12 cellular contexts compared by ENCODE assay signal in genomic region chr1:198663996-198664789, GRCh38. TPM values are rescaled to one million over a fixed set of nuclear protein-coding genes. Genes with fewer than 3 reads are reported as not detected.
DNase-seq lines count a peak whose midpoint lies in the region; ATAC-seq and TF ChIP-seq lines count a peak whose summit lies in the region.
"Had no signal": no experiment of that assay in that cellular context is flagged by ENCODE, and none has a peak within 500 bp of the region (broad histone marks: within the 10 kb centered on the region; RNA-seq: fewer than 3 reads in every experiment).

No MANE protein-coding gene starts in this region.

- H3K36me3 Mint-ChIP-seq in activated naive CD8-positive, alpha-beta T cell treated with anti-CD3 and anti-CD28 coated beads, Interleukin-2, amount 50 U/mL, for 24 hours (ENCODE audit: low read depth), result peaks cover 44% of the 10 kb centered on the region

- H3K36me3 ChIP-seq in left ventricle myocardium inferior, result no peaks in the 10 kb centered on the region
- H3K36me3 ChIP-seq: BLaER1, gastroesophageal sphincter had no signal

- no peak overlapping the region for H3K4me3 ChIP-seq in left ventricle myocardium inferior
- H3K4me3 ChIP-seq: BLaER1, gastroesophageal sphincter had no signal

- peak overlapping the region; percentile 73 for H3K4me3 Mint-ChIP-seq in activated naive CD8-positive, alpha-beta T cell treated with anti-CD3 and anti-CD28 coated beads, Interleukin-2, amount 50 U/mL, for 24 hours
- peak overlapping the region; percentile 71 to 83 for H3K4me3 Mint-ChIP-seq in stimulated activated naive CD8-positive, alpha-beta T cell treated with anti-CD3 and anti-CD28 coated beads, Interleukin-15, amount 100 ng/mL, for 72 hours

- H3K9me3 Mint-ChIP-seq in activated naive CD8-positive, alpha-beta T cell treated with anti-CD3 and anti-CD28 coated beads, Interleukin-2, amount 50 U/mL, for 24 hours, result no peaks in the 10 kb centered on the region
- H3K9me3 Mint-ChIP-seq in stimulated activated naive CD8-positive, alpha-beta T cell treated with anti-CD3 and anti-CD28 coated beads, Interleukin-15, amount 100 ng/mL, for 72 hours, result no peaks in the 10 kb centered on the region

- H3K27ac Mint-ChIP-seq in activated naive CD8-positive, alpha-beta T cell treated with anti-CD3 and anti-CD28 coated beads, Interleukin-2, amount 50 U/mL, for 24 hours, result peak overlapping the region; percentile 85
- peak overlapping the region; percentile 51 to 97 for H3K27ac Mint-ChIP-seq in stimulated activated naive CD8-positive, alpha-beta T cell treated with anti-CD3 and anti-CD28 coated beads, Interleukin-15, amount 100 ng/mL, for 72 hours

- no peaks in the 10 kb centered on the region for H3K4me1 ChIP-seq in left ventricle myocardium inferior
- H3K4me1 ChIP-seq: BLaER1, gastroesophageal sphincter had no signal

- no peak for TF ChIP-seq CTCF in left ventricle myocardium inferior (IDR thresholded peaks at IDR 0.05; ENCODE audit: borderline replicate concordance)

- peak; percentile 50 for ATAC-seq in Right ventricle myocardium inferior
- ATAC-seq in activated naive CD8-positive, alpha-beta T cell treated with anti-CD3 and anti-CD28 coated beads, Interleukin-2, amount 50 U/mL, for 24 hours, result peak; percentile 33
- ATAC-seq in stimulated activated naive CD8-positive, alpha-beta T cell treated with anti-CD3 and anti-CD28 coated beads, Interleukin-15, amount 100 ng/mL, for 72 hours, result peak; percentile 57
- ATAC-seq: gastroesophageal sphincter had no signal

- intact Hi-C loops in Right ventricle myocardium inferior (cut with DNase I), result no loop called here
- intact Hi-C loops in left ventricle myocardium inferior (cut with micrococcal nuclease), result no loop called here

- peaks cover 83% of the 10 kb centered on the region for H3K4me1 Mint-ChIP-seq in activated naive CD8-positive, alpha-beta T cell treated with anti-CD3 and anti-CD28 coated beads, Interleukin-2, amount 50 U/mL, for 24 hours
- H3K4me1 Mint-ChIP-seq in stimulated activated naive CD8-positive, alpha-beta T cell treated with anti-CD3 and anti-CD28 coated beads, Interleukin-15, amount 100 ng/mL, for 72 hours, result peaks cover 85% of the 10 kb centered on the region

- no peaks in the 10 kb centered on the region for H3K27me3 Mint-ChIP-seq in activated naive CD8-positive, alpha-beta T cell treated with anti-CD3 and anti-CD28 coated beads, Interleukin-2, amount 50 U/mL, for 24 hours
- H3K27me3 Mint-ChIP-seq in stimulated activated naive CD8-positive, alpha-beta T cell treated with anti-CD3 and anti-CD28 coated beads, Interleukin-15, amount 100 ng/mL, for 72 hours, result no peaks in the 10 kb centered on the region

- H3K27me3 ChIP-seq in left ventricle myocardium inferior (ENCODE audit: low read depth), result peaks cover 4% of the 10 kb centered on the region
- H3K27me3 ChIP-seq: BLaER1, gastroesophageal sphincter had no signal

- DNase-seq in Right ventricle myocardium inferior (ENCODE audit: missing footprints), result no peak
- no peak for DNase-seq in left ventricle myocardium inferior
- DNase-seq in NAMALWA (ENCODE audit: low spot score), result peak; percentile 43
- no peak for DNase-seq in activated naive CD8-positive, alpha-beta T cell treated with anti-CD3 and anti-CD28 coated beads, Interleukin-2, amount 50 U/mL, for 24 hours
- DNase-seq in stimulated activated naive CD8-positive, alpha-beta T cell treated with anti-CD3 and anti-CD28 coated beads, Interleukin-15, amount 100 ng/mL, for 72 hours, result no peak
- no peak for DNase-seq in AG20443 (ENCODE audit: low spot score)
- no peak for DNase-seq in DMS53 (lab: John Stamatoyannopoulos, UW)
- no peak for DNase-seq in SW480 (ENCODE audit: low spot score)
- DNase-seq: HCEC 1CT, NCI-H69 had no signal

- no peaks in the 10 kb centered on the region for H3K9me3 ChIP-seq in left ventricle myocardium inferior (replicated peaks)
- H3K9me3 ChIP-seq: BLaER1, gastroesophageal sphincter had no signal

- no peak overlapping the region for H3K27ac ChIP-seq in left ventricle myocardium inferior (replicated peaks)
- H3K27ac ChIP-seq: BLaER1, gastroesophageal sphincter had no signal

RNA-seq across cellular contexts. Expression of gene PTPRC, which starts 25.4 kb away (rescaled TPM):
- 9.7 TPM for total RNA-seq in Right ventricle myocardium inferior
- 7.5 TPM for total RNA-seq in left ventricle myocardium inferior
